14 cellular contexts compared by ENCODE assay signal in the genomic region with DNA sequence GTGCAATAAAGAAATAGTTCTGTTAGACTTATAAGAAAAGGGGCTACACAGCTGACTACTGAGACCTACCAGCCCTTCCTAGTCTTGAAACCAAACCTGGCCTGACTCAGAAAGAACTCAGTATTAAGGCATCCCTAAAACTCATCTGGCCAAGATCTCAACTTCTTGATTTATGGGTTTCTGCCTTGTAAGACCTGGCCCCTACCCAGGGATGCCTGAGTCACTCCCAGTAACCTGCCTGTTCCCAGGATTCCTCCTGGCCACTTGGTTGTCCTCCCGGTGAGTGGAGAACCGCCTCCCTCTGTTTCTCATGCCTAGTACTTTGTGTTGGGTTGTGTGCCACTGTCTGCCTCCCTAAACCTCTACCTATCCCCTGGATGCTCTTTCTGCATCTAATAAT.
DNase-seq lines count a peak whose midpoint lies in the region; FAIRE-seq and TF ChIP-seq lines count a peak whose summit lies in the region.
"Had no signal": no experiment of that assay in that cellular context is flagged by ENCODE, and none has a peak within 500 bp of the region (broad histone marks: within the 10 kb centered on the region; RNA-seq: fewer than 3 reads in every experiment).

No MANE protein-coding gene starts in this region.

- 63% methylated on average over 2 of the region's 2 CpGs for WGBS in esophagus muscularis mucosa

- DNase-seq in ELR (ENCODE audit: low read depth): peak; percentile 98
- DNase-seq in LoVo (ENCODE audit: low spot score): peak; percentile 82
- peak; percentile 91 for DNase-seq in bronchial epithelial cell (ENCODE audit: low read depth)
- DNase-seq in osteoblast (ENCODE audit: insufficient read length, low spot score, missing footprints): no peak
- no peak for DNase-seq in NCI-H524 treated with DMSO at 0.1 percent for 48 hours (lab: John Stamatoyannopoulos, UW)
- DNase-seq in DMS53 (lab: John Stamatoyannopoulos, UW): no peak
- no peak for DNase-seq in mesenteric fat pad (ENCODE audit: low spot score)
- no peak for DNase-seq in esophagus muscularis mucosa (ENCODE audit: extremely low spot score)
- DNase-seq: activated T-cell treated with anti-CD3 and anti-CD28 coated beads, Interleukin-2, amount 50 U/mL, for 1 hour; NCI-H187; psoas muscle; T-helper 9 cell had no signal

- H3K4me2 ChIP-seq in osteoblast (ENCODE audit: insufficient read depth, low read length): no peak overlapping the region

- peak overlapping the region; percentile 34 for H3K27ac ChIP-seq in osteoblast (ENCODE audit: low read depth, low read length)
- H3K27ac ChIP-seq in esophagus muscularis mucosa (replicated peaks in 1 of 4): no peak overlapping the region
- H3K27ac ChIP-seq: psoas muscle, tibial nerve had no signal

- no peak for TF ChIP-seq EP300 in esophagus muscularis mucosa (IDR thresholded peaks at IDR 0.05)

- H3K36me3 ChIP-seq in bronchial epithelial cell (ENCODE audit: control insufficient read depth, insufficient read depth, low read length) (no peaks in the 10 kb centered on the region), osteoblast (ENCODE audit: insufficient read depth, low read length) (no peaks in the 10 kb centered on the region), esophagus muscularis mucosa (no peaks in the 10 kb centered on the region)
- H3K36me3 ChIP-seq: tibial nerve had no signal

- no peaks in the 10 kb centered on the region for H3K79me2 ChIP-seq in osteoblast (ENCODE audit: insufficient read depth, low read length)

- no peak overlapping the region for H2AFZ ChIP-seq in osteoblast (ENCODE audit: low read length)

- H3K4me1 ChIP-seq in osteoblast (ENCODE audit: insufficient read depth, low read length) (peaks cover 28% of the 10 kb centered on the region), esophagus muscularis mucosa (peaks cover 8 to 51% (median 47%) of the 10 kb centered on the region in 4 donors)
- H3K4me1 ChIP-seq: psoas muscle had no signal

- no peak for FAIRE-seq in bronchial epithelial cell (lab: Jason Lieb, UNC)

- H3K4me3 ChIP-seq in bronchial epithelial cell (ENCODE audit: low read depth, low read length) (no peak overlapping the region), osteoblast (ENCODE audit: insufficient read depth, low read length) (no peak overlapping the region), esophagus muscularis mucosa (no peak overlapping the region)
- H3K4me3 ChIP-seq: lung, psoas muscle, tibial nerve had no signal

- no peak for TF ChIP-seq CTCF in bronchial epithelial cell (IDR thresholded peaks at IDR 0.05; ENCODE audit: insufficient read depth, low read length, severe bottlenecking)
- no peak for TF ChIP-seq CTCF in osteoblast (IDR thresholded peaks at IDR 0.05; ENCODE audit: extremely low read depth, low read depth, low read length)
- no peak for TF ChIP-seq CTCF in esophagus muscularis mucosa (IDR thresholded peaks at IDR 0.05)

- intact Hi-C loops in esophagus muscularis mucosa (cut with DNase I): no loop called here

- no peak for TF ChIP-seq POLR2A in esophagus muscularis mucosa (IDR thresholded peaks at IDR 0.05; ENCODE audit: low read depth)

- H3K9me3 ChIP-seq in osteoblast (ENCODE audit: low read depth, low read length) (no peaks in the 10 kb centered on the region), esophagus muscularis mucosa (no peaks in the 10 kb centered on the region)
- H3K9me3 ChIP-seq: psoas muscle, tibial nerve had no signal

- no peaks in the 10 kb centered on the region for H3K27me3 ChIP-seq in bronchial epithelial cell (ENCODE audit: control insufficient read depth, insufficient read depth, low read length)
- H3K27me3 ChIP-seq in osteoblast (ENCODE audit: insufficient read depth, low read length): no peaks in the 10 kb centered on the region
- H3K27me3 ChIP-seq in esophagus muscularis mucosa: no peaks in the 10 kb centered on the region
- H3K27me3 ChIP-seq: tibial nerve had no signal

- no peaks in the 10 kb centered on the region for H4K20me1 ChIP-seq in osteoblast (ENCODE audit: insufficient read depth, low read length)

Comparison
In these comparisons a context has a peak if more than half of its experiments do, and no peak if none do; other contexts are left out.
1. DNase-seq: peak in ELR (single experiment), LoVo (single experiment) and bronchial epithelial cell (single experiment); none in osteoblast (single experiment), NCI-H524 treated with DMSO at 0.1 percent for 48 hours (single experiment), DMS53 (single experiment), mesenteric fat pad (single experiment) and esophagus muscularis mucosa (single experiment).